Comparison of ENCODE assay signal across 16 cellular contexts in genomic region chr1:223228931-223229528, GRCh38.
"Had no signal": no experiment of that assay in that cellular context is flagged by ENCODE, and none has a peak within 500 bp of the region (broad histone marks: within the 10 kb centered on the region; RNA-seq: fewer than 3 reads in every experiment).

No MANE protein-coding gene starts in this region.

- H3K36me3 ChIP-seq: ascending aorta, colonic mucosa, gastrocnemius medialis, heart right ventricle, neural progenitor cell, pancreas, tibial artery, vagina had no signal

- H3K4me3 ChIP-seq: ascending aorta, colonic mucosa, gastrocnemius medialis, heart right ventricle, neural progenitor cell, pancreas, tibial artery, vagina had no signal

- ATAC-seq: gastrocnemius medialis, heart right ventricle, pancreas had no signal

- FAIRE-seq: islet of Langerhans, pancreas had no signal

- H3K27ac Mint-ChIP-seq: neural progenitor cell had no signal

- H3K9me3 ChIP-seq: ascending aorta, colonic mucosa, gastrocnemius medialis, heart right ventricle, pancreas, tibial artery, vagina had no signal

- H3K4me1 ChIP-seq: colonic mucosa, gastrocnemius medialis, neural progenitor cell, pancreas, vagina had no signal

- H3K9me3 Mint-ChIP-seq: neural progenitor cell had no signal

- H3K27me3 ChIP-seq: ascending aorta, colonic mucosa, gastrocnemius medialis, heart right ventricle, neural progenitor cell, pancreas, tibial artery, vagina had no signal

- H3K27ac ChIP-seq: ascending aorta, colonic mucosa, gastrocnemius medialis, heart right ventricle, neural progenitor cell, pancreas, tibial artery, vagina had no signal

- H3K27me3 Mint-ChIP-seq: activated CD4-positive, alpha-beta T cell treated with anti-CD3 and anti-CD28 coated beads for 36 hours had no signal

- H3K4me1 Mint-ChIP-seq: neural progenitor cell had no signal

- H3K4me3 Mint-ChIP-seq: neural progenitor cell had no signal

- H3K36me3 Mint-ChIP-seq: neural progenitor cell had no signal

- DNase-seq: activated CD8-positive, alpha-beta memory T cell treated with anti-CD3 and anti-CD28 coated beads for 24 hours; activated effector memory CD4-positive, alpha-beta T cell treated with anti-CD3 and anti-CD28 coated beads, Interleukin-2, amount 50 U/mL, for 16 hours; caudate nucleus; colonic mucosa; effector CD4-positive, alpha-beta T cell; gastrocnemius medialis; heart right ventricle; mesendoderm; pancreas; SW 1271; tibial artery had no signal
